Comparison of ENCODE assay signal across 1 cellular context in genomic region chrX:110384490-110384889, GRCh38.
TF ChIP-seq lines count a peak whose summit lies in the region.

No MANE protein-coding gene starts in this region.

TF ChIP-seq in HCT116, 20 proteins besides CTCF, POLR2A, EP300 and RAD21 (continued from another document):
- TF ChIP-seq REST (IDR thresholded peaks at IDR 0.05; ENCODE audit: low read depth) (no peak), EZH2phosphoT487 (IDR thresholded peaks at IDR 0.05; ENCODE audit: borderline replicate concordance) (no peak), ZFX (IDR thresholded peaks at IDR 0.05) (no peak), CBX3 (IDR thresholded peaks at IDR 0.05; ENCODE audit: low read depth) (0 out of 2 replicates have a peak, but pooled peaks have one; percentile 30), MAX (IDR thresholded peaks at IDR 0.05) (0 out of 2 replicates have a peak, but pooled peaks have one; percentile 16), JUND (IDR thresholded peaks at IDR 0.05) (peak; percentile 70), EZH2 (IDR thresholded peaks at IDR 0.05) (no peak)
